ENCODE assay signal across 24 cellular contexts in genomic region chr7:94294471-94295131, GRCh38.
A peak's percentile ranks its signal among the peaks of the same experiment; 100 is the strongest.
DNase-seq lines count a peak whose midpoint lies in the region; ATAC-seq and TF ChIP-seq lines count a peak whose summit lies in the region.
"Had no signal": no experiment of that assay in that cellular context is flagged by ENCODE, and none has a peak within 500 bp of the region (broad histone marks: within the 10 kb centered on the region; RNA-seq: fewer than 3 reads in every experiment).

No MANE protein-coding gene starts in this region.

- POLR2A ChIA-PET in SK-N-SH (lab: Yijun Ruan, JAX) (no interaction called here), HEK293T (lab: Yijun Ruan, JAX) (no interaction called here)

- peaks cover 36% of the 10 kb centered on the region for H3F3A ChIP-seq in SK-N-SH (replicated peaks; ENCODE audit: insufficient read depth)

- H3K4me1 ChIP-seq in SK-N-SH (ENCODE audit: control insufficient read depth in 1 of 2, insufficient read depth in 2 of 2, low read depth in 1 of 2, low read length in 1 of 2) = peaks cover 3 to 35% of the 10 kb centered on the region in 2 experiments

- H3K9ac ChIP-seq in SK-N-SH = no peak overlapping the region
- peak overlapping the region; percentile 7 for H3K9ac ChIP-seq in SK-N-MC (ENCODE audit: insufficient read length)

- no peaks in the 10 kb centered on the region for H3K79me2 ChIP-seq in SK-N-SH (ENCODE audit: insufficient read depth)

- no peaks in the 10 kb centered on the region for H3K27me3 ChIP-seq in SK-N-SH (ENCODE audit: insufficient read depth)
- H3K27me3 ChIP-seq: body of pancreas, ovary, tibial nerve had no signal

- no peaks in the 10 kb centered on the region for H3K9me2 ChIP-seq in SK-N-SH

- ATAC-seq in SK-N-SH treated with all-trans-retinoic acid at 6 μM for 48 hours = no peak
- ATAC-seq: body of pancreas; right cardiac atrium; stimulated activated naive CD8-positive, alpha-beta T cell treated with anti-CD3 and anti-CD28 coated beads, Interleukin-15, amount 100 ng/mL, for 72 hours had no signal

- peak overlapping the region; percentile 19; the same call in 1 of the 2 replicates for H2AFZ ChIP-seq in SK-N-SH (ENCODE audit: low read depth)
- H2AFZ ChIP-seq: PC-9 had no signal

- H3K9me3 ChIP-seq in SK-N-SH (no peaks in the 10 kb centered on the region), SK-N-MC (ENCODE audit: low read depth, low read length) (no peaks in the 10 kb centered on the region)
- H3K9me3 ChIP-seq: body of pancreas, ovary, tibial nerve had no signal

- CTCF ChIA-PET in SK-N-SH (lab: Yijun Ruan, JAX) (interaction anchor here (1.0 to 18.6 kb wide), 14 partner anchors 7 to 1392 kb away, joined by 3 to 344 read pairs (median 7); partner anchors contain the start of gene COL1A2), HEK293T (lab: Yijun Ruan, JAX) (interaction anchor here (2.9 kb wide), 1 partner anchor 101 kb away, joined by 11 read pairs; the partner anchor contains the start of gene COL1A2)

- H3K27ac ChIP-seq in SK-N-SH (ENCODE audit: low read depth in 2 of 2, low read length in 1 of 2) (peak overlapping the region in 1 of 2 experiments; percentile 99; a peak in 1 of 4 replicates), SK-N-MC (peak overlapping the region; percentile 49; the same call in 1 of the 2 replicates)
- H3K27ac ChIP-seq: body of pancreas, ovary, PC-9, WERI-Rb-1 had no signal

- H3K4me2 ChIP-seq in SK-N-SH = 0 out of 2 replicates have a peak overlapping the region, but pooled peaks have one; percentile 2
- H3K4me2 ChIP-seq: PC-9 had no signal

- H3K4me3 ChIP-seq in SK-N-SH (ENCODE audit: low read depth in 2 of 2, low read length in 1 of 2) (no peak overlapping the region), SK-N-MC (no peak overlapping the region), foreskin fibroblast (ENCODE audit: low read depth in 1 of 2, low read length in 2 of 2) (peak overlapping the region; percentile 22 to 63)
- H3K4me3 ChIP-seq: body of pancreas, ovary, PC-9 had no signal

- DNase-seq in SK-N-SH = no peak
- no peak for DNase-seq in SK-N-MC (ENCODE audit: low read depth, low spot score)
- no peak for DNase-seq in foreskin fibroblast
- no peak for DNase-seq in NCI-H187 (lab: John Stamatoyannopoulos, UW)
- no peak for DNase-seq in DMS79 treated with DMSO at 0.1 percent for 48 hours (lab: John Stamatoyannopoulos, UW)
- DNase-seq in activated CD8-positive, alpha-beta memory T cell treated with anti-CD3 and anti-CD28 coated beads for 24 hours = no peak
- DNase-seq in HEK293T (ENCODE audit: extremely low spot score) = no peak
- DNase-seq: activated CD4-positive, alpha-beta T cell treated with anti-CD3 and anti-CD28 coated beads, Interleukin-2, amount 50 U/mL, for 4 hours; activated effector memory CD4-positive, alpha-beta T cell treated with anti-CD3 and anti-CD28 coated beads, Interleukin-2, amount 50 U/mL, for 16 hours; body of pancreas; C1 segment of cervical spinal cord; effector CD8-positive, alpha-beta T cell; erythroblast; naive B cell; NCI-H2171; NCI-H526 treated with DMSO at 0.1 percent for 48 hours; ovary; PC-9; right cardiac atrium; SHP77 treated with DMSO at 0.1 percent for 48 hours; stimulated activated naive CD8-positive, alpha-beta T cell treated with anti-CD3 and anti-CD28 coated beads, Interleukin-15, amount 100 ng/mL, for 72 hours; WERI-Rb-1 had no signal

- no peak for TF ChIP-seq CTCF in SK-N-SH (IDR thresholded peaks at IDR 0.05)
- no peak for TF ChIP-seq CTCF in foreskin fibroblast (IDR thresholded peaks at IDR 0.05; ENCODE audit: low read depth, low read length)

- no peak for TF ChIP-seq RAD21 in SK-N-SH (IDR thresholded peaks at IDR 0.05; ENCODE audit: low read length)

- no peaks in the 10 kb centered on the region for H4K20me1 ChIP-seq in SK-N-SH (ENCODE audit: insufficient read depth)

- 96% methylated on average over 6 of the region's 6 CpGs for WGBS in SK-N-SH (ENCODE audit: low lambda C conversion rate)

- H3K36me3 ChIP-seq in SK-N-SH (replicated peaks in 1 of 2; ENCODE audit: control insufficient read depth in 1 of 2, insufficient read depth in 2 of 2, low read length in 1 of 2) (no peaks in the 10 kb centered on the region), SK-N-MC (ENCODE audit: insufficient read depth, low read length) (no peaks in the 10 kb centered on the region)
- H3K36me3 ChIP-seq: ovary, tibial nerve, WERI-Rb-1 had no signal

- no peak for TF ChIP-seq EP300 in SK-N-SH (IDR thresholded peaks at IDR 0.05; ENCODE audit: borderline replicate concordance in 1 of 2, low read depth in 1 of 2, low read length in 1 of 2)

TF ChIP-seq in SK-N-SH, 30 proteins besides CTCF, POLR2A, EP300 and RAD21:
- TF ChIP-seq FOSL2 (IDR thresholded peaks at IDR 0.05; ENCODE audit: borderline replicate concordance, low read depth) (no peak), EZH2phosphoT487 (IDR thresholded peaks at IDR 0.05; ENCODE audit: borderline replicate concordance, low read depth) (no peak), NRF1 (IDR thresholded peaks at IDR 0.05; ENCODE audit: low read depth, low read length) (no peak), NFIC (IDR thresholded peaks at IDR 0.05; ENCODE audit: borderline replicate concordance) (no peak), TAF1 (IDR thresholded peaks at IDR 0.05; ENCODE audit: borderline replicate concordance, low read depth, low read length) (no peak), USF2 (IDR thresholded peaks at IDR 0.05; ENCODE audit: borderline replicate concordance, low read depth, low read length) (no peak)

TF ChIP-seq in SK-N-SH treated with all-trans-retinoic acid at 6 μM for 48 hours, 23 proteins besides CTCF, POLR2A, EP300 and RAD21 (continues in another document):
- TF ChIP-seq CSRNP3 (CRISPR knock-in tag; IDR thresholded peaks at IDR 0.05) = no peak
- no peak for TF ChIP-seq ZNF8 (CRISPR knock-in tag; IDR thresholded peaks at IDR 0.05)
- no peak for TF ChIP-seq RARB (CRISPR knock-in tag; IDR thresholded peaks at IDR 0.05)
- no peak for TF ChIP-seq ARNTL (CRISPR knock-in tag; IDR thresholded peaks at IDR 0.05; ENCODE audit: borderline replicate concordance, low read depth)
- TF ChIP-seq TOX (CRISPR knock-in tag; IDR thresholded peaks at IDR 0.05; ENCODE audit: borderline replicate concordance) = no peak
- TF ChIP-seq CREB5 (CRISPR knock-in tag; IDR thresholded peaks at IDR 0.05; ENCODE audit: low read depth) = no peak
- no peak for TF ChIP-seq ZNF70 (CRISPR knock-in tag; IDR thresholded peaks at IDR 0.05)
- no peak for TF ChIP-seq ISL1 (CRISPR knock-in tag; IDR thresholded peaks at IDR 0.05)

TF ChIP-seq in HEK293T, 16 proteins besides CTCF, POLR2A, EP300 and RAD21:
- TF ChIP-seq ELF4 (IDR thresholded peaks at IDR 0.05) = no peak
- no peak for TF ChIP-seq BHLHE40 (IDR thresholded peaks at IDR 0.05; ENCODE audit: borderline replicate concordance)
- no peak for TF ChIP-seq FOXM1 (IDR thresholded peaks at IDR 0.05; ENCODE audit: borderline replicate concordance)
- no peak for TF ChIP-seq PKNOX1 (IDR thresholded peaks at IDR 0.05)
- no peak for TF ChIP-seq HDGF (IDR thresholded peaks at IDR 0.05; ENCODE audit: borderline replicate concordance)
- TF ChIP-seq FOXK2 (IDR thresholded peaks at IDR 0.05) = no peak
- TF ChIP-seq NFRKB (IDR thresholded peaks at IDR 0.05) = no peak
- TF ChIP-seq ARNT (IDR thresholded peaks at IDR 0.05) = no peak
- TF ChIP-seq CTBP1 (IDR thresholded peaks at IDR 0.05; ENCODE audit: borderline replicate concordance) = no peak
- no peak for TF ChIP-seq FOXA1 (IDR thresholded peaks at IDR 0.05)
- no peak for TF ChIP-seq SUZ12 (IDR thresholded peaks at IDR 0.05)
- no peak for TF ChIP-seq TARDBP (IDR thresholded peaks at IDR 0.05)
- no peak for TF ChIP-seq LEF1 (IDR thresholded peaks at IDR 0.05; ENCODE audit: borderline replicate concordance)
- no peak for TF ChIP-seq SP1 (IDR thresholded peaks at IDR 0.05)
- TF ChIP-seq ZNF384 (IDR thresholded peaks at IDR 0.05) = no peak
- no peak for TF ChIP-seq L3MBTL2 (conservative IDR thresholded peaks at IDR 0.05)
TF ChIP-seq in HEK293T: peak in this region for 0.

Comparison
In these comparisons a context has a peak if more than half of its experiments do, and no peak if none do; other contexts are left out.
1. H3K4me3 ChIP-seq: peak in foreskin fibroblast (2 of 2); none in SK-N-SH (0 of 2) and SK-N-MC (single experiment).